1 cellular context compared by ENCODE assay signal in the genomic region with DNA sequence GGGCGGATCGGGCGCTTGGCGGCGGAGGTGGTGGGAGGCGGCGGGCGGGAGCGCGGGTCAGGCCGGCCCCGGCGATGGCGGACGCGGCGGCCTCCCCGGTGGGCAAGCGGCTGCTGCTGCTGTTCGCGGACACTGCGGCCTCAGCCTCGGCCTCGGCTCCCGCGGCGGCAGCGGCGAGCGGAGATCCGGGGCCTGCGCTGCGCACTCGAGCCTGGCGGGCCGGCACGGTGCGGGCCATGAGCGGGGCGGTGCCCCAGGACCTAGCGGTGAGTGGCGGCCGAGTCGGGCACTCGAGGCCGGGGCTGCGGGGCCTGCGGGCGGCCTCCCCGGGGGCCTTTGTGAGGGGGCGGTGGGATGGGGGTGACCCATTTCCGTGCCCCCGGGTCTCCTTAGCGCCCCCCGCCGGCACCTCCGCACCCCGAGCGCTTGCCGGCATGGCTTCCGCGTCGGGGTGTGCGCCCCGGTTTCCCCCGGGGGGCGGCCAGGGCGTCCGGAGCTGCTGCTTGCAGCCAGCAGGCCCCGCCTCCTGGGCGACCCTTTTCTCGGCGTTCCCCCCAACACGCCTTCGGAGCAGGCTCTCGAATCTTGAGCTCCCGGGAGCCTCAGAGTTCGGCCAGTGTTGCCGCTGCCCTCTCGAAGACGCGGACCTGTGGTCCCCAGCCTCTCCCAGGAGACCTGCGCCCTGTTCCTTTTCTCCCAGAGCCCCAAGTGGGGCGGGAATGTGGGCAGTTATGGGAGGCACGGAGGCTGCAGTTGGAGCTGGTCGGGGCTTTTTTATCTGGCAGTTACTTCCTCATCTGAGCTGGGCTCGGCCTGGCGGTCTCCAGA.
TF ChIP-seq lines count a peak whose summit lies in the region.

No MANE protein-coding gene starts in this region.

TF ChIP-seq in HepG2, 621 proteins besides CTCF, POLR2A, EP300 and RAD21 (continued from another document and continues in another):
- TF ChIP-seq ZSCAN20 (CRISPR knock-in tag; IDR thresholded peaks at IDR 0.05; ENCODE audit: borderline replicate concordance) (no peak), ZEB1 (IDR thresholded peaks at IDR 0.05; ENCODE audit: insufficient replicate concordance, low read depth) (no peak), GFI1 (CRISPR knock-in tag; IDR thresholded peaks at IDR 0.05; ENCODE audit: borderline replicate concordance) (no peak; the same call in 1 of the 2 replicates), ZBTB3 (CRISPR knock-in tag; IDR thresholded peaks at IDR 0.05; ENCODE audit: borderline replicate concordance, low read depth) (no peak), NONO (IDR thresholded peaks at IDR 0.05) (no peak), NONO (CRISPR knock-in tag; conservative IDR thresholded peaks at IDR 0.05) (no peak), HNRNPK (IDR thresholded peaks at IDR 0.05; ENCODE audit: low read depth, low read length, poor library complexity, severe bottlenecking) (no peak), SP140L (CRISPR knock-in tag; IDR thresholded peaks at IDR 0.05; ENCODE audit: borderline replicate concordance) (no peak), ZNF225 (CRISPR knock-in tag; IDR thresholded peaks at IDR 0.05) (no peak), ZNF430 (CRISPR knock-in tag; IDR thresholded peaks at IDR 0.05) (no peak), ZNF781 (CRISPR knock-in tag; IDR thresholded peaks at IDR 0.05; ENCODE audit: borderline replicate concordance, not compliant biosample characterization) (no peak), JDP2 (CRISPR knock-in tag; IDR thresholded peaks at IDR 0.05; ENCODE audit: borderline replicate concordance) (no peak), ZNF883 (CRISPR knock-in tag; IDR thresholded peaks at IDR 0.05; ENCODE audit: not compliant biosample characterization) (no peak), ZBTB8A (CRISPR knock-in tag; IDR thresholded peaks at IDR 0.05; ENCODE audit: borderline replicate concordance, low read depth) (0 out of 2 replicates have a peak, but pooled peaks have one; percentile 25), NCOA5 (CRISPR knock-in tag; IDR thresholded peaks at IDR 0.05) (no peak), GATA4 (IDR thresholded peaks at IDR 0.05; ENCODE audit: borderline replicate concordance, low read depth) (0 out of 2 replicates have a peak, but pooled peaks have one; percentile 19), ZNF841 (CRISPR knock-in tag; IDR thresholded peaks at IDR 0.05; ENCODE audit: borderline replicate concordance) (peak; percentile 24; the same call in 1 of the 2 replicates), ZNF775 (CRISPR knock-in tag; IDR thresholded peaks at IDR 0.05; ENCODE audit: borderline replicate concordance) (no peak), ZNF121 (CRISPR knock-in tag; IDR thresholded peaks at IDR 0.05) (no peak), ZNF501 (CRISPR knock-in tag; IDR thresholded peaks at IDR 0.05) (peak; percentile 80), ZNF713 (CRISPR knock-in tag; IDR thresholded peaks at IDR 0.05) (no peak), RELA (CRISPR knock-in tag; IDR thresholded peaks at IDR 0.05) (no peak), SMAD1 (CRISPR knock-in tag; IDR thresholded peaks at IDR 0.05; ENCODE audit: borderline replicate concordance, low read depth) (no peak), MIER2 (CRISPR knock-in tag; IDR thresholded peaks at IDR 0.05) (no peak), ZNF816 (CRISPR knock-in tag; IDR thresholded peaks at IDR 0.05; ENCODE audit: borderline replicate concordance) (no peak), ZFP37 (CRISPR knock-in tag; IDR thresholded peaks at IDR 0.05; ENCODE audit: borderline replicate concordance) (no peak), KAT2B (IDR thresholded peaks at IDR 0.05; ENCODE audit: borderline replicate concordance, low read depth, low read length) (no peak), TAF15 (IDR thresholded peaks at IDR 0.05; ENCODE audit: low read depth, low read length, poor library complexity, severe bottlenecking) (no peak), HHEX (CRISPR knock-in tag; IDR thresholded peaks at IDR 0.05) (no peak), MTF1 (CRISPR knock-in tag; IDR thresholded peaks at IDR 0.05) (no peak; the same call in 1 of the 2 replicates), ZNF652 (CRISPR knock-in tag; IDR thresholded peaks at IDR 0.05; ENCODE audit: borderline replicate concordance, low read depth) (no peak), HDAC1 (CRISPR knock-in tag; IDR thresholded peaks at IDR 0.05) (peak; percentile 39; the same call in 1 of the 2 replicates), ZNF251 (CRISPR knock-in tag; IDR thresholded peaks at IDR 0.05) (no peak), HIVEP1 (CRISPR knock-in tag; IDR thresholded peaks at IDR 0.05) (0 out of 2 replicates have a peak, but pooled peaks have one; percentile 25), ZFP41 (CRISPR knock-in tag; IDR thresholded peaks at IDR 0.05; ENCODE audit: borderline replicate concordance) (no peak)
- TF ChIP-seq, protein P1, sequence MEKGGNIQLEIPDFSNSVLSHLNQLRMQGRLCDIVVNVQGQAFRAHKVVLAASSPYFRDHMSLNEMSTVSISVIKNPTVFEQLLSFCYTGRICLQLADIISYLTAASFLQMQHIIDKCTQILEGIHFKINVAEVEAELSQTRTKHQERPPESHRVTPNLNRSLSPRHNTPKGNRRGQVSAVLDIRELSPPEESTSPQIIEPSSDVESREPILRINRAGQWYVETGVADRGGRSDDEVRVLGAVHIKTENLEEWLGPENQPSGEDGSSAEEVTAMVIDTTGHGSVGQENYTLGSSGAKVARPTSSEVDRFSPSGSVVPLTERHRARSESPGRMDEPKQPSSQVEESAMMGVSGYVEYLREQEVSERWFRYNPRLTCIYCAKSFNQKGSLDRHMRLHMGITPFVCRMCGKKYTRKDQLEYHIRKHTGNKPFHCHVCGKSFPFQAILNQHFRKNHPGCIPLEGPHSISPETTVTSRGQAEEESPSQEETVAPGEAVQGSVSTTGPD (CRISPR knock-in tag; IDR thresholded peaks at IDR 0.05) = no peak
- TF ChIP-seq, protein P2, sequence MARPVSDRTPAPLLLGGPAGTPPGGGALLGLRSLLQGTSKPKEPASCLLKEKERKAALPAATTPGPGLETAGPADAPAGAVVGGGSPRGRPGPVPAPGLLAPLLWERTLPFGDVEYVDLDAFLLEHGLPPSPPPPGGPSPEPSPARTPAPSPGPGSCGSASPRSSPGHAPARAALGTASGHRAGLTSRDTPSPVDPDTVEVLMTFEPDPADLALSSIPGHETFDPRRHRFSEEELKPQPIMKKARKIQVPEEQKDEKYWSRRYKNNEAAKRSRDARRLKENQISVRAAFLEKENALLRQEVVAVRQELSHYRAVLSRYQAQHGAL (CRISPR knock-in tag; IDR thresholded peaks at IDR 0.05; ENCODE audit: not compliant biosample characterization) = no peak
- TF ChIP-seq, protein P3, sequence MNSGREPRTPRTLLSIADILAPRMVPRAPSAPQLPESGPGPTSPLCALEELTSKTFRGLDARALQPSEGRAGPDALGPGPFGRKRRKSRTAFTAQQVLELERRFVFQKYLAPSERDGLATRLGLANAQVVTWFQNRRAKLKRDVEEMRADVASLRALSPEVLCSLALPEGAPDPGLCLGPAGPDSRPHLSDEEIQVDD (CRISPR knock-in tag; IDR thresholded peaks at IDR 0.05; ENCODE audit: borderline replicate concordance) = no peak
- TF ChIP-seq, protein P4, sequence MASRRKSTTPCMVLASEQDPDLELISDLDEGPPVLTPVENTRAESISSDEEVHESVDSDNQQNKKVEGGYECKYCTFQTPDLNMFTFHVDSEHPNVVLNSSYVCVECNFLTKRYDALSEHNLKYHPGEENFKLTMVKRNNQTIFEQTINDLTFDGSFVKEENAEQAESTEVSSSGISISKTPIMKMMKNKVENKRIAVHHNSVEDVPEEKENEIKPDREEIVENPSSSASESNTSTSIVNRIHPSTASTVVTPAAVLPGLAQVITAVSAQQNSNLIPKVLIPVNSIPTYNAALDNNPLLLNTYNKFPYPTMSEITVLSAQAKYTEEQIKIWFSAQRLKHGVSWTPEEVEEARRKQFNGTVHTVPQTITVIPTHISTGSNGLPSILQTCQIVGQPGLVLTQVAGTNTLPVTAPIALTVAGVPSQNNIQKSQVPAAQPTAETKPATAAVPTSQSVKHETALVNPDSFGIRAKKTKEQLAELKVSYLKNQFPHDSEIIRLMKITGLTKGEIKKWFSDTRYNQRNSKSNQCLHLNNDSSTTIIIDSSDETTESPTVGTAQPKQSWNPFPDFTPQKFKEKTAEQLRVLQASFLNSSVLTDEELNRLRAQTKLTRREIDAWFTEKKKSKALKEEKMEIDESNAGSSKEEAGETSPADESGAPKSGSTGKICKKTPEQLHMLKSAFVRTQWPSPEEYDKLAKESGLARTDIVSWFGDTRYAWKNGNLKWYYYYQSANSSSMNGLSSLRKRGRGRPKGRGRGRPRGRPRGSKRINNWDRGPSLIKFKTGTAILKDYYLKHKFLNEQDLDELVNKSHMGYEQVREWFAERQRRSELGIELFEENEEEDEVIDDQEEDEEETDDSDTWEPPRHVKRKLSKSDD (CRISPR knock-in tag; IDR thresholded peaks at IDR 0.05; ENCODE audit: low read depth) = no peak
- TF ChIP-seq, protein P5, sequence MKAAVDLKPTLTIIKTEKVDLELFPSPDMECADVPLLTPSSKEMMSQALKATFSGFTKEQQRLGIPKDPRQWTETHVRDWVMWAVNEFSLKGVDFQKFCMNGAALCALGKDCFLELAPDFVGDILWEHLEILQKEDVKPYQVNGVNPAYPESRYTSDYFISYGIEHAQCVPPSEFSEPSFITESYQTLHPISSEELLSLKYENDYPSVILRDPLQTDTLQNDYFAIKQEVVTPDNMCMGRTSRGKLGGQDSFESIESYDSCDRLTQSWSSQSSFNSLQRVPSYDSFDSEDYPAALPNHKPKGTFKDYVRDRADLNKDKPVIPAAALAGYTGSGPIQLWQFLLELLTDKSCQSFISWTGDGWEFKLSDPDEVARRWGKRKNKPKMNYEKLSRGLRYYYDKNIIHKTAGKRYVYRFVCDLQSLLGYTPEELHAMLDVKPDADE (CRISPR knock-in tag; IDR thresholded peaks at IDR 0.05) = no peak
- TF ChIP-seq, protein P6, sequence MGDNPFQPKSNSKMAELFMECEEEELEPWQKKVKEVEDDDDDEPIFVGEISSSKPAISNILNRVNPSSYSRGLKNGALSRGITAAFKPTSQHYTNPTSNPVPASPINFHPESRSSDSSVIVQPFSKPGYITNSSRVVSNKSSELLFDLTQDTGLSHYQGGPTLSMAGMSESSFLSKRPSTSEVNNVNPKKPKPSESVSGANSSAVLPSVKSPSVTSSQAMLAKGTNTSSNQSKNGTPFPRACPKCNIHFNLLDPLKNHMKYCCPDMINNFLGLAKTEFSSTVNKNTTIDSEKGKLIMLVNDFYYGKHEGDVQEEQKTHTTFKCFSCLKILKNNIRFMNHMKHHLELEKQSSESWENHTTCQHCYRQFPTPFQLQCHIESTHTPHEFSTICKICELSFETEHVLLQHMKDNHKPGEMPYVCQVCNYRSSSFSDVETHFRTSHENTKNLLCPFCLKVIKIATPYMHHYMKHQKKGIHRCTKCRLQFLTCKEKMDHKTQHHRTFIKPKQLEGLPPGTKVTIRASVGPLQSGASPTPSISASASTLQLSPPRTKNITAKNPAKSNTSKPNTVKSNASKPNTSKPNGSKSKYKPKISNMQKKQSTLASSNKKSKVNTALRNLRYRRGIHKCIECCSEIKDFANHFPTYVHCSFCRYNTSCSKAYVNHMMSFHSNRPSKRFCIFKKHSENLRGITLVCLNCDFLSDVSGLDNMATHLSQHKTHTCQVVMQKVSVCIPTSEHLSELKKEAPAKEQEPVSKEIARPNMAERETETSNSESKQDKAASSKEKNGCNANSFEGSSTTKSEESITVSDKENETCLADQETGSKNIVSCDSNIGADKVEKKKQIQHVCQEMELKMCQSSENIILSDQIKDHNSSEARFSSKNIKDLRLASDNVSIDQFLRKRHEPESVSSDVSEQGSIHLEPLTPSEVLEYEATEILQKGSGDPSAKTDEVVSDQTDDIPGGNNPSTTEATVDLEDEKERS (CRISPR knock-in tag; IDR thresholded peaks at IDR 0.05) = no peak
- TF ChIP-seq, protein P7, sequence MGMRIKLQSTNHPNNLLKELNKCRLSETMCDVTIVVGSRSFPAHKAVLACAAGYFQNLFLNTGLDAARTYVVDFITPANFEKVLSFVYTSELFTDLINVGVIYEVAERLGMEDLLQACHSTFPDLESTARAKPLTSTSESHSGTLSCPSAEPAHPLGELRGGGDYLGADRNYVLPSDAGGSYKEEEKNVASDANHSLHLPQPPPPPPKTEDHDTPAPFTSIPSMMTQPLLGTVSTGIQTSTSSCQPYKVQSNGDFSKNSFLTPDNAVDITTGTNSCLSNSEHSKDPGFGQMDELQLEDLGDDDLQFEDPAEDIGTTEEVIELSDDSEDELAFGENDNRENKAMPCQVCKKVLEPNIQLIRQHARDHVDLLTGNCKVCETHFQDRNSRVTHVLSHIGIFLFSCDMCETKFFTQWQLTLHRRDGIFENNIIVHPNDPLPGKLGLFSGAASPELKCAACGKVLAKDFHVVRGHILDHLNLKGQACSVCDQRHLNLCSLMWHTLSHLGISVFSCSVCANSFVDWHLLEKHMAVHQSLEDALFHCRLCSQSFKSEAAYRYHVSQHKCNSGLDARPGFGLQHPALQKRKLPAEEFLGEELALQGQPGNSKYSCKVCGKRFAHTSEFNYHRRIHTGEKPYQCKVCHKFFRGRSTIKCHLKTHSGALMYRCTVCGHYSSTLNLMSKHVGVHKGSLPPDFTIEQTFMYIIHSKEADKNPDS (CRISPR knock-in tag; IDR thresholded peaks at IDR 0.05) = no peak
- TF ChIP-seq, protein P8, sequence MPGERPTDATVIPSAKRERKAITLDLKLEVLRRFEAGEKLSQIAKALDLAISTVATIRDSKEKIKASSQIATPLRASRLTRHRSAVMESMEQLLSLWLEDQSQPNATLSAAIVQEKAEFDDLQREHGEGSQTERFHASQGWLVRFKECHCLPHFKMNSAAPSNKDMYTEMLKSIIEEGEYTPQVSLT (CRISPR knock-in tag; IDR thresholded peaks at IDR 0.05; ENCODE audit: borderline replicate concordance, low read depth) = no peak
- TF ChIP-seq, protein P9, sequence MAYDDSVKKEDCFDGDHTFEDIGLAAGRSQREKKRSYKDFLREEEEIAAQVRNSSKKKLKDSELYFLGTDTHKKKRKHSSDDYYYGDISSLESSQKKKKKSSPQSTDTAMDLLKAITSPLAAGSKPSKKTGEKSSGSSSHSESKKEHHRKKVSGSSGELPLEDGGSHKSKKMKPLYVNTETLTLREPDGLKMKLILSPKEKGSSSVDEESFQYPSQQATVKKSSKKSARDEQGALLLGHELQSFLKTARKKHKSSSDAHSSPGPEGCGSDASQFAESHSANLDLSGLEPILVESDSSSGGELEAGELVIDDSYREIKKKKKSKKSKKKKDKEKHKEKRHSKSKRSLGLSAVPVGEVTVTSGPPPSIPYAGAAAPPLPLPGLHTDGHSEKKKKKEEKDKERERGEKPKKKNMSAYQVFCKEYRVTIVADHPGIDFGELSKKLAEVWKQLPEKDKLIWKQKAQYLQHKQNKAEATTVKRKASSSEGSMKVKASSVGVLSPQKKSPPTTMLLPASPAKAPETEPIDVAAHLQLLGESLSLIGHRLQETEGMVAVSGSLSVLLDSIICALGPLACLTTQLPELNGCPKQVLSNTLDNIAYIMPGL (CRISPR knock-in tag; IDR thresholded peaks at IDR 0.05; ENCODE audit: borderline replicate concordance in 1 of 2, low read depth in 1 of 2) = peak; percentile 49 to 97
- TF ChIP-seq, protein P10, sequence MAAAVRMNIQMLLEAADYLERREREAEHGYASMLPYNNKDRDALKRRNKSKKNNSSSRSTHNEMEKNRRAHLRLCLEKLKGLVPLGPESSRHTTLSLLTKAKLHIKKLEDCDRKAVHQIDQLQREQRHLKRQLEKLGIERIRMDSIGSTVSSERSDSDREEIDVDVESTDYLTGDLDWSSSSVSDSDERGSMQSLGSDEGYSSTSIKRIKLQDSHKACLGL (CRISPR knock-in tag; IDR thresholded peaks at IDR 0.05) = no peak; the same call in 1 of the 2 replicates
